15 cellular contexts compared by ENCODE assay signal in the genomic region with DNA sequence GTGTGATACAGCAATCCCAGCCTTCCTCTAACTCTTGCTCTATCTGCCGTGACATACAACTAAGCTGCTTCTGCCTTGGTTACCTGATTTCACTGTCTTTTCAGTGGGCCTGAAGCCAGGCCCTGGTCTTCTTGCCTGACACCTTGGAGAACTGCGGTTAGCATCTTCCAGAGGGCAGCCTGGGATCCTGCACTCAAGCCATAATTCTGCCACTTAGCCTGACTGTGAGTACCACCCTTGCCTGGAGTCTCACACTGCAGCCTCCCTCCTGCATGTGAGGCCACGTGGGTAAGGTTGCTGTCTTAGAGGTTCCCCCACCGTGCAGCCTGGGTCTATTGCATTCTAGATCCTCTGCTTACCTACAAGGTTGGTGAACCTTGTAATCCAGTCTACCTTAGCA.
"Had no signal": no experiment of that assay in that cellular context is flagged by ENCODE, and none has a peak within 500 bp of the region (broad histone marks: within the 10 kb centered on the region; RNA-seq: fewer than 3 reads in every experiment).

No MANE protein-coding gene starts in this region.

- H3K79me2 ChIP-seq: hepatocyte had no signal

- H3K4me3 Mint-ChIP-seq: naive thymus-derived CD4-positive, alpha-beta T cell had no signal

- H2AFZ ChIP-seq: hepatocyte had no signal

- H3K4me2 ChIP-seq: hepatocyte had no signal

- DNase-seq: activated CD4-positive, alpha-beta T cell treated with anti-CD3 and anti-CD28 coated beads for 48 hours; islet precursor cell; naive thymus-derived CD4-positive, alpha-beta T cell; retina; stimulated activated CD4-positive, alpha-beta T cell treated with anti-CD3 and anti-CD28 coated beads, Interleukin-12 subunit alpha, Interleukin-12 subunit beta, amount 100 ng/mL, for 4 hours; stimulated activated CD4-positive, alpha-beta T cell treated with anti-CD3 and anti-CD28 coated beads, Interleukin-2, amount 100 ng/mL, for 24 hours; stimulated activated naive CD4-positive, alpha-beta T cell; uterus; WERI-Rb-1 had no signal

- H3K27me3 ChIP-seq: cardiac muscle cell, hepatocyte, tibial nerve, uterus had no signal

- FAIRE-seq: endometrium had no signal

- H3K36me3 ChIP-seq: uterus had no signal

- ATAC-seq: esophagus mucosa; naive thymus-derived CD4-positive, alpha-beta T cell had no signal

- H3K4me3 ChIP-seq: cardiac muscle cell, hepatocyte, SK-N-MC, tibial nerve, uterus had no signal

- H3K9me3 ChIP-seq: tibial nerve, uterus had no signal

- H3K27me3 Mint-ChIP-seq: naive thymus-derived CD4-positive, alpha-beta T cell had no signal

- H3K27ac ChIP-seq: cardiac muscle cell, hepatocyte, SK-N-MC, tibial nerve, uterus, WERI-Rb-1 had no signal

- H3K4me1 ChIP-seq: uterus had no signal
